ENCODE assay signal across 8 cellular contexts in genomic region chr1:224182057-224182865, GRCh38. TPM values are rescaled to one million over a fixed set of nuclear protein-coding genes. Genes with fewer than 3 reads are reported as not detected.
DNase-seq lines count a peak whose midpoint lies in the region; ATAC-seq, FAIRE-seq and TF ChIP-seq lines count a peak whose summit lies in the region.

No MANE protein-coding gene starts in this region.

- WGBS in A549 (ENCODE audit: missing lambda C conversion rate) = 68% methylated on average over 22 of the region's 22 CpGs

- peaks cover 2% of the 10 kb centered on the region for H3K36me3 Mint-ChIP-seq in activated naive CD8-positive, alpha-beta T cell

- dilution Hi-C loops in keratinocyte (cut with MboI; ENCODE audit: extremely low pct_ligation_motif_present, low sequenced_read_pairs) = no loop called here

- no peaks in the 10 kb centered on the region for H3K27me3 ChIP-seq in PC-3 (ENCODE audit: low read length)
- no peaks in the 10 kb centered on the region for H3K27me3 ChIP-seq in keratinocyte (ENCODE audit: control insufficient read depth, extremely low read depth, insufficient read depth, low read length)

- no peaks in the 10 kb centered on the region for H3K36me3 ChIP-seq in PC-3 (ENCODE audit: low read depth, low read length)
- H3K36me3 ChIP-seq in keratinocyte (ENCODE audit: control insufficient read depth in 2 of 2, extremely low read depth in 1 of 2, insufficient read depth in 2 of 2, low read length in 2 of 2) = peaks cover 0 to 2% of the 10 kb centered on the region in 2 experiments

- H4K20me1 ChIP-seq in PC-3 (ENCODE audit: low read length) (peaks cover 8% of the 10 kb centered on the region; the same call in 1 of the 2 replicates), keratinocyte (ENCODE audit: control insufficient read depth, extremely low read depth, insufficient read depth, low read length) (no peaks in the 10 kb centered on the region)

- 0 out of 5 replicates have a peak, but pooled peaks of 1 of the 2 experiments have one; percentile 15 for TF ChIP-seq EP300 in A549 (IDR thresholded peaks at IDR 0.05)

- peaks cover 11% of the 10 kb centered on the region; the same call in 2 of the 3 replicates for H3K4me1 ChIP-seq in A549
- peaks cover 26% of the 10 kb centered on the region for H3K4me1 ChIP-seq in PC-3 (ENCODE audit: insufficient read depth, low read length)
- H3K4me1 ChIP-seq in keratinocyte (ENCODE audit: control insufficient read depth, extremely low read depth, insufficient read depth, low read length) = peaks cover 32% of the 10 kb centered on the region

- H3K4me1 Mint-ChIP-seq in activated naive CD8-positive, alpha-beta T cell (ENCODE audit: low read depth) = peaks cover 45% of the 10 kb centered on the region

- TF ChIP-seq POLR2A in A549 (IDR thresholded peaks at IDR 0.05; ENCODE audit: low read length) = no peak

- ATAC-seq in A549 = no peak
- ATAC-seq in GM18870 (IDR thresholded peaks at IDR 0.05; ENCODE audit: unreplicated experiment) = peak; percentile 49
- peak; percentile 41 for ATAC-seq in HG03097 (IDR thresholded peaks at IDR 0.05; ENCODE audit: low FRiP score, unreplicated experiment)
- ATAC-seq in PC-3 = 0 out of 2 replicates have a peak, but pooled peaks have one; percentile 1

- peak overlapping the region; percentile 79 for H3K9ac ChIP-seq in PC-3 (ENCODE audit: low read length)
- peak overlapping the region; percentile 88 for H3K9ac ChIP-seq in keratinocyte (ENCODE audit: control insufficient read depth, extremely low read depth, insufficient read depth, low read length)

- TF ChIP-seq CTCF in A549 (IDR thresholded peaks at IDR 0.05) (no peak), PC-3 (conservative IDR thresholded peaks at IDR 0.05; ENCODE audit: low read depth, low read length) (no peak), keratinocyte (optimal IDR thresholded peaks at IDR 0.05 in 1 of 3, IDR thresholded peaks at IDR 0.05 in 1 of 3, conservative IDR thresholded peaks at IDR 0.05 in 1 of 3; ENCODE audit: extremely low read depth in 1 of 3, insufficient read depth in 2 of 3, low read length in 3 of 3) (no peak)

- H3K27ac ChIP-seq in A549 = peak overlapping the region; percentile 96 to 97
- peak overlapping the region; percentile 59 for H3K27ac ChIP-seq in PC-3 (ENCODE audit: low read length)
- peak overlapping the region; percentile 73 for H3K27ac ChIP-seq in keratinocyte (ENCODE audit: control insufficient read depth, insufficient read depth, low read length)

- TSS peak; percentile 89 for BruUV-seq in PC-3 (replicated peaks; lab: Mats Ljungman, UMichigan)

- CTCF ChIA-PET in A549 (lab: Yijun Ruan, JAX) = interaction anchor here (1.1 to 2.0 kb wide), 4 partner anchors 16 to 151 kb away, joined by 4 to 6 read pairs (median 5); no protein-coding TSS in a partner anchor
- CTCF ChIA-PET in PC-3 (lab: Charles Lee) = interaction anchor here (0.6 kb wide), 1 partner anchor 102 kb away, joined by 7 read pairs; no protein-coding TSS in a partner anchor

- H3K27me3 Mint-ChIP-seq in activated naive CD8-positive, alpha-beta T cell = no peaks in the 10 kb centered on the region

- H3K9me1 ChIP-seq in keratinocyte (ENCODE audit: control insufficient read depth, extremely low read depth, insufficient read depth, low read length) = no peaks in the 10 kb centered on the region

- H3F3A ChIP-seq in PC-3 (ENCODE audit: low read length, unreplicated experiment) = no peaks in the 10 kb centered on the region

- H3K79me2 ChIP-seq in PC-3 (ENCODE audit: low read length) (peaks cover 41% of the 10 kb centered on the region), keratinocyte (ENCODE audit: control insufficient read depth, insufficient read depth, low read length) (peaks cover 41% of the 10 kb centered on the region)

- peak overlapping the region; percentile 92 for H3K4me3 Mint-ChIP-seq in activated naive CD8-positive, alpha-beta T cell

- POLR2A ChIA-PET in A549 (lab: Yijun Ruan, JAX) = interaction anchor here (0.6 to 2.2 kb wide), 9 partner anchors 8 to 475 kb away, joined by 3 to 11 read pairs (median 4); partner anchors contain the start of gene NVL
- POLR2A ChIA-PET in PC-3 (lab: Charles Lee; ENCODE audit: unreplicated experiment) = interaction anchor here (0.6 to 0.7 kb wide), 4 partner anchors 13 to 183 kb away, joined by 3 to 9 read pairs (median 4); no protein-coding TSS in a partner anchor

- peak overlapping the region; percentile 81 for H3K4me2 ChIP-seq in A549
- H3K4me2 ChIP-seq in PC-3 (ENCODE audit: low read length) = peak overlapping the region; percentile 84
- peak overlapping the region; percentile 86 for H3K4me2 ChIP-seq in keratinocyte (ENCODE audit: control insufficient read depth, extremely low read depth, insufficient read depth, low read depth, low read length)

- H3K4me3 ChIP-seq in A549 (peak overlapping the region; percentile 93), PC-3 (ENCODE audit: low read length) (peak overlapping the region; percentile 69), keratinocyte (ENCODE audit: control insufficient read depth in 2 of 3, extremely low read depth in 1 of 3, insufficient read depth in 2 of 3, low read depth in 1 of 3, low read length in 3 of 3) (peak overlapping the region; percentile 73 to 91 (median 79))

- no peaks in the 10 kb centered on the region for H3K9me2 ChIP-seq in PC-3 (replicated peaks; ENCODE audit: low read length)

- H3K27ac Mint-ChIP-seq in activated naive CD8-positive, alpha-beta T cell = peak overlapping the region; percentile 94

- intact Hi-C loops in PC-3 (cut with micrococcal nuclease) = loop anchor here (5.0 kb wide), 1 partner anchor 65 kb away; no protein-coding TSS in a partner anchor

- FAIRE-seq in A549 (lab: Jason Lieb, UNC) (no peak), keratinocyte (lab: Jason Lieb, UNC) (no peak)

- no peaks in the 10 kb centered on the region for H3K9me3 Mint-ChIP-seq in activated naive CD8-positive, alpha-beta T cell (ENCODE audit: low read depth)

- H2AFZ ChIP-seq in PC-3 (ENCODE audit: low read length) = peak overlapping the region; percentile 71
- H2AFZ ChIP-seq in keratinocyte (ENCODE audit: control insufficient read depth, low read length) = peak overlapping the region; percentile 88

- H3K9me3 ChIP-seq in A549 (no peaks in the 10 kb centered on the region), PC-3 (ENCODE audit: low read length) (no peaks in the 10 kb centered on the region), keratinocyte (ENCODE audit: control insufficient read depth, low read depth, low read length) (no peaks in the 10 kb centered on the region)

- TF ChIP-seq RAD21 in A549 (conservative IDR thresholded peaks at IDR 0.05 in 1 of 2, IDR thresholded peaks at IDR 0.05 in 1 of 2) = no peak

- DNase-seq in A549 (ENCODE audit: low read depth in 1 of 2, low spot score in 1 of 2) (peak in 1 of 2 experiments; percentile 37), PC-3 (peak; percentile 26), keratinocyte (ENCODE audit: low read depth, low spot score) (no peak), ecto neural progenitor cell (ENCODE audit: low spot score) (no peak)
- DNase-seq in stimulated activated CD4-positive, alpha-beta T cell treated with anti-CD3 and anti-CD28 coated beads, Interleukin-1b, Interleukin-23, amount 100 ng/mL, for 48 hours = peak; percentile 57

TF ChIP-seq in A549, 52 proteins besides CTCF, POLR2A, EP300 and RAD21:
- TF ChIP-seq FOSB (CRISPR knock-in tag; IDR thresholded peaks at IDR 0.05) = no peak
- TF ChIP-seq ATOH8 (CRISPR knock-in tag; IDR thresholded peaks at IDR 0.05; ENCODE audit: low read depth) = no peak
- no peak for TF ChIP-seq E2F6 (IDR thresholded peaks at IDR 0.05; ENCODE audit: borderline replicate concordance, low read depth)
- TF ChIP-seq CEBPB (IDR thresholded peaks at IDR 0.05) = peak; percentile 42 to 74; a peak in 3 of 4 replicates

RNA-seq across cellular contexts. Expression of gene DEGS1, which starts 0.8 kb away (rescaled TPM):
- polyA plus RNA-seq in A549 (2011; rRNA removed) (99.3 and 112 TPM in 2 replicates), A549 (2017; fragmentation: RNase III; extraction: RNeasy Plus Mini Kit Qiagen cat#74134 plus additional on column Dnase treatment) (104 to 109 TPM (median 106 TPM) in 3 replicates), keratinocyte (176 to 333 TPM (median 314 TPM) in 3 replicates)
- 50.7 and 60.6 TPM in 2 replicates for polyA plus RNA-seq in A549 (2012; cell fraction: cytosol; rRNA removed)
- 26.1 and 35.0 TPM in 2 replicates for polyA plus RNA-seq in A549 (2012; cell fraction: nucleus; rRNA removed)
- polyA minus RNA-seq in A549 (2011; rRNA and poly(A)+ RNA removed) = 26.5 and 31.2 TPM in 2 replicates
- total RNA-seq in PC-3 (2014; rRNA removed) = 71.3 and 72.2 TPM in 2 replicates
- 49.5 TPM for polyA plus RNA-seq in keratinocyte (2011; ENCODE audit: low read depth)
- polyA plus RNA-seq in keratinocyte (2011; cell fraction: cytosol; rRNA removed) = 95.6 and 188 TPM in 2 replicates
- polyA plus RNA-seq in keratinocyte (2011; cell fraction: nucleus; rRNA removed) = 471 and 566 TPM in 2 replicates
- polyA plus RNA-seq in keratinocyte (2012; ENCODE audit: low replicate concordance) = 88.8 and 134 TPM in 2 replicates
- 33.9 to 122 TPM (median 120 TPM) in 3 replicates for polyA minus RNA-seq in keratinocyte
- 73.1 TPM for polyA minus RNA-seq in keratinocyte (2011; cell fraction: cytosol; rRNA and poly(A)+ RNA removed)
- 161 and 310 TPM in 2 replicates for polyA minus RNA-seq in keratinocyte (2011; cell fraction: nucleus; rRNA and poly(A)+ RNA removed)

Comparison
In these comparisons a context has a peak if more than half of its experiments do, and no peak if none do; other contexts are left out.
1. ATAC-seq: peak in GM18870 (single experiment), HG03097 (single experiment) and PC-3 (single experiment); none in A549 (0 of 2).
2. DNase-seq: peak in PC-3 (single experiment) and stimulated activated CD4-positive, alpha-beta T cell treated with anti-CD3 and anti-CD28 coated beads, Interleukin-1b, Interleukin-23, amount 100 ng/mL, for 48 hours (single experiment); none in keratinocyte (single experiment) and ecto neural progenitor cell (single experiment).
3. Peak in every context shown above with its lines, with median percentiles within 50 percentile points of each other: H3K27ac ChIP-seq, H3K4me2 ChIP-seq and H3K4me3 ChIP-seq.